Comparison of ENCODE assay signal across 26 cellular contexts in genomic region chr12:42985506-42985905, GRCh38.
DNase-seq lines count a peak whose midpoint lies in the region; ATAC-seq, FAIRE-seq and TF ChIP-seq lines count a peak whose summit lies in the region.
"Had no signal": no experiment of that assay in that cellular context is flagged by ENCODE, and none has a peak within 500 bp of the region (broad histone marks: within the 10 kb centered on the region; RNA-seq: fewer than 3 reads in every experiment).

No MANE protein-coding gene starts in this region.

- no peak overlapping the region for H3K9ac ChIP-seq in MM.1S (ENCODE audit: low read length)
- H3K9ac ChIP-seq in astrocyte (ENCODE audit: low read length): no peak overlapping the region

- FAIRE-seq in astrocyte (lab: Jason Lieb, UNC): no peak
- FAIRE-seq: frontal cortex, GM18507, small intestine had no signal

- H3K4me1 ChIP-seq in MM.1S (ENCODE audit: low read length) (no peaks in the 10 kb centered on the region), astrocyte (ENCODE audit: insufficient read depth, low read length) (peaks cover 3% of the 10 kb centered on the region)
- H3K4me1 ChIP-seq: prostate gland, upper lobe of left lung had no signal

- no peaks in the 10 kb centered on the region for H3K9me2 ChIP-seq in MM.1S (replicated peaks; ENCODE audit: insufficient read depth, low read length)

- H2AFZ ChIP-seq in MM.1S (ENCODE audit: low read length) (no peak overlapping the region), astrocyte (ENCODE audit: low read depth, low read length) (no peak overlapping the region)

- H3K4me3 ChIP-seq in MM.1S (ENCODE audit: low read length): no peak overlapping the region
- H3K4me3 ChIP-seq in astrocyte (ENCODE audit: insufficient read depth, low read depth, low read length): no peak overlapping the region
- H3K4me3 ChIP-seq: prostate gland, SJSA1, upper lobe of left lung had no signal

- H3K36me3 Mint-ChIP-seq in astrocyte (ENCODE audit: low read depth, unreplicated experiment): no peaks in the 10 kb centered on the region
- H3K36me3 Mint-ChIP-seq: activated naive CD8-positive, alpha-beta T cell had no signal

- DNase-seq in MM.1S (peak; percentile 39), astrocyte (ENCODE audit: low read depth) (peak; percentile 74), iPS-NIHi7 (ENCODE audit: extremely low spot score) (peak; percentile 80), non-pigmented ciliary epithelial cell (ENCODE audit: low read depth) (peak; percentile 32), NCI-H1417 treated with DMSO at 0.1 percent for 48 hours (lab: John Stamatoyannopoulos, UW) (no peak)
- DNase-seq: activated CD4-positive, CD25-positive, alpha-beta regulatory T cell; activated CD8-positive, alpha-beta T cell treated with anti-CD3 and anti-CD28 coated beads for 36 hours; activated T-cell treated with anti-CD3 and anti-CD28 coated beads, Interleukin-2, amount 50 U/mL, for 72 hours; AML-193; dermis blood vessel endothelial cell; NCI-H1048; NCI-H2107; NCI-H510A treated with DMSO at 0.1 percent for 48 hours; small intestine; stimulated activated CD4-positive, alpha-beta T cell treated with anti-CD3 and anti-CD28 coated beads, Interleukin-4, amount 100 ng/mL, for 1 hour; stimulated activated naive CD8-positive, alpha-beta T cell treated with anti-CD3 and anti-CD28 coated beads, Interleukin-15, amount 100 ng/mL, for 72 hours; upper lobe of left lung had no signal

- H3K9me3 Mint-ChIP-seq in astrocyte (ENCODE audit: unreplicated experiment): peaks cover 2% of the 10 kb centered on the region
- H3K9me3 Mint-ChIP-seq: activated CD8-positive, alpha-beta T cell treated with anti-CD3 and anti-CD28 coated beads for 36 hours; activated T-cell treated with anti-CD3 and anti-CD28 coated beads, Interleukin-2, amount 50 U/mL, for 72 hours had no signal

- peaks cover 41% of the 10 kb centered on the region for H3K4me1 Mint-ChIP-seq in astrocyte (ENCODE audit: low read depth, unreplicated experiment)
- H3K4me1 Mint-ChIP-seq: stimulated activated naive CD8-positive, alpha-beta T cell treated with anti-CD3 and anti-CD28 coated beads, Interleukin-15, amount 100 ng/mL, for 72 hours had no signal

- H3K27me3 ChIP-seq in MM.1S (replicated peaks; ENCODE audit: insufficient read depth, low read length) (no peaks in the 10 kb centered on the region), astrocyte (ENCODE audit: insufficient read depth, low read length) (peaks cover 8% of the 10 kb centered on the region)
- H3K27me3 ChIP-seq: upper lobe of left lung had no signal

- H3K4me2 ChIP-seq in MM.1S (ENCODE audit: low read depth, low read length): no peak overlapping the region
- H3K4me2 ChIP-seq in astrocyte (ENCODE audit: low read length): no peak overlapping the region

- peak overlapping the region; percentile 36 for H3K27ac Mint-ChIP-seq in astrocyte (ENCODE audit: unreplicated experiment)
- H3K27ac Mint-ChIP-seq: activated CD8-positive, alpha-beta T cell treated with anti-CD3 and anti-CD28 coated beads for 36 hours; activated naive CD8-positive, alpha-beta T cell; activated T-cell treated with anti-CD3 and anti-CD28 coated beads, Interleukin-2, amount 50 U/mL, for 72 hours; stimulated activated naive CD8-positive, alpha-beta T cell treated with anti-CD3 and anti-CD28 coated beads, Interleukin-15, amount 100 ng/mL, for 72 hours had no signal

- H3K27ac ChIP-seq in MM.1S (ENCODE audit: low read length): no peak overlapping the region
- H3K27ac ChIP-seq in astrocyte (ENCODE audit: low read depth, low read length): no peak overlapping the region
- H3K27ac ChIP-seq: prostate gland, SJSA1, upper lobe of left lung had no signal

- TF ChIP-seq CTCF in MM.1S (IDR thresholded peaks at IDR 0.05; ENCODE audit: low read length) (no peak), astrocyte (IDR thresholded peaks at IDR 0.05; ENCODE audit: insufficient read depth, low read depth, low read length) (no peak)

- H3K36me3 ChIP-seq in MM.1S (replicated peaks; ENCODE audit: insufficient read depth, low read length): no peaks in the 10 kb centered on the region
- no peaks in the 10 kb centered on the region for H3K36me3 ChIP-seq in astrocyte (ENCODE audit: insufficient read depth, low read length)
- H3K36me3 ChIP-seq: prostate gland, SJSA1, upper lobe of left lung had no signal

- H3K79me2 ChIP-seq in MM.1S (ENCODE audit: low read length): no peaks in the 10 kb centered on the region
- H3K79me2 ChIP-seq in astrocyte (ENCODE audit: insufficient read depth, low read length): no peaks in the 10 kb centered on the region

- H3K9me3 ChIP-seq in MM.1S (replicated peaks; ENCODE audit: insufficient read depth, low read length): no peaks in the 10 kb centered on the region
- no peaks in the 10 kb centered on the region for H3K9me3 ChIP-seq in astrocyte (ENCODE audit: insufficient read depth, low read depth, low read length)
- H3K9me3 ChIP-seq: Caco-2, prostate gland, SJSA1, upper lobe of left lung had no signal

- H3F3A ChIP-seq in MM.1S (ENCODE audit: insufficient read depth, low read length): no peaks in the 10 kb centered on the region

- H3K4me3 Mint-ChIP-seq in astrocyte (ENCODE audit: unreplicated experiment): no peak overlapping the region
- H3K4me3 Mint-ChIP-seq: activated CD8-positive, alpha-beta T cell treated with anti-CD3 and anti-CD28 coated beads for 36 hours; activated naive CD8-positive, alpha-beta T cell; activated T-cell treated with anti-CD3 and anti-CD28 coated beads, Interleukin-2, amount 50 U/mL, for 72 hours; stimulated activated naive CD8-positive, alpha-beta T cell treated with anti-CD3 and anti-CD28 coated beads, Interleukin-15, amount 100 ng/mL, for 72 hours had no signal

- H3K27me3 Mint-ChIP-seq in astrocyte (ENCODE audit: low read depth, unreplicated experiment): no peaks in the 10 kb centered on the region
- H3K27me3 Mint-ChIP-seq: activated CD8-positive, alpha-beta T cell treated with anti-CD3 and anti-CD28 coated beads for 36 hours; activated naive CD8-positive, alpha-beta T cell; stimulated activated naive CD8-positive, alpha-beta T cell treated with anti-CD3 and anti-CD28 coated beads, Interleukin-15, amount 100 ng/mL, for 72 hours had no signal

- H4K20me1 ChIP-seq in MM.1S (ENCODE audit: insufficient read depth, low read length): no peaks in the 10 kb centered on the region
- no peaks in the 10 kb centered on the region for H4K20me1 ChIP-seq in astrocyte (ENCODE audit: insufficient read depth, low read length)

- ATAC-seq in HG03354 (IDR thresholded peaks at IDR 0.05; ENCODE audit: poor library complexity, severe bottlenecking, unreplicated experiment): no peak
- ATAC-seq in GM18519 (IDR thresholded peaks at IDR 0.05; ENCODE audit: low FRiP score, unreplicated experiment): no peak
- no peak for ATAC-seq in GM21515 (IDR thresholded peaks at IDR 0.05; ENCODE audit: unreplicated experiment)
- ATAC-seq: activated CD8-positive, alpha-beta T cell treated with anti-CD3 and anti-CD28 coated beads for 36 hours; activated T-cell treated with anti-CD3 and anti-CD28 coated beads, Interleukin-2, amount 50 U/mL, for 72 hours; stimulated activated naive CD8-positive, alpha-beta T cell treated with anti-CD3 and anti-CD28 coated beads, Interleukin-15, amount 100 ng/mL, for 72 hours had no signal
